In the genomic region with DNA sequence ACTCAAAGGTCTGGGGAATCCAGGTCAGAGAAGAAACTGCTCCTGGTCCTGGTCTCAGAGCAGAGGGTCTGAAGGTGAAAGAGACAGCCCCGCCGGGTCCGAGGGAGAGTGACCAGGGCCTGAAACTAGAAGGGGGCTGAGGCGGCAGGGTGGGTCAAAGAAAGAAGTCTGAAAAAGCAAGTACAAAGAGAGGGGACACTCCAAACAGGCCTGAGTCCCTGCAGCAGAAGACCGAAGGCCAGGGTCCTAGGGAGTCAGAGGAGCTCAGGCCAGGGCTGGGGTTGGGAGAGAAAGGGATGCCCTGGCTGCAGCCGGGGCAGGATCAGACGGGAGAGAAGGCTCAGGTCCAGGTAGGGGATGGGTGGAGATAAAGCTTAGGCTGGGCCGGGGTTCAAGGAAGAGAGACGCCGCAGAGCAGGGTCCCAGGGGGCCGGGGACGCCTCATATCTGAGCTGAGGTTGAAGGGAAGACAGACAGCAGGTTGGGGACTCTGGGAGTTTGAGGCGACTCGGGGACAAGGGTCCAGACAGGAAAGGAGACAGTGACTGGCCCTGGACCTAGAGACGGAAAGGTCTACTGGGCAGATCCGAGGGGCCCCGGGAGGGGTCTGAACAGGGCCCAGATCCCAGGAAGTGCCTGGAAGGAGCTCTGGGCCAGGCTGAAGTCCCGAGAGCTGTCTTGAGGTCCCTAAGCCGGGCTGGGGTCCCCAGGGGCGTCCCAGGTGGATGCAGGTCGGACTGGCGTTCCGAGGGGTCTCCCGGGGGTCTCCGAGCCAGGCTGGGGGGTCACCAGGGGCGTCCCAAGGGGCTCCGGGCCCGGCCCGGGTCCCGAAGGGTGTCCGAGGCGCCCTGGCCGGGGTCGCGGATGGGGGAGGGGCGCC, we compare ENCODE assay signal across 8 cellular contexts. TPM values are rescaled to one million over a fixed set of nuclear protein-coding genes. Genes with fewer than 3 reads are reported as not detected.
DNase-seq lines count a peak whose midpoint lies in the region; ATAC-seq and TF ChIP-seq lines count a peak whose summit lies in the region.

No MANE protein-coding gene starts in this region.

- H3K9me3 ChIP-seq in WERI-Rb-1 (ENCODE audit: severe bottlenecking) = peaks cover 13% of the 10 kb centered on the region

- ATAC-seq in GM19452 (IDR thresholded peaks at IDR 0.05; ENCODE audit: unreplicated experiment) = no peak

- H3K27ac ChIP-seq in WERI-Rb-1 = peak overlapping the region; percentile 91

- DNase-seq in activated CD4-positive, alpha-beta T cell treated with anti-CD3 and anti-CD28 coated beads for 4 hours = peak; percentile 10 to 16
- no peak for DNase-seq in activated CD4-positive, alpha-beta T cell treated with anti-CD3 and anti-CD28 coated beads for 48 hours
- DNase-seq in WERI-Rb-1 (no peak), fibroblast of mammary gland (ENCODE audit: low read depth) (no peak), retinal pigment epithelial cell (ENCODE audit: low read depth) (no peak), A172 (ENCODE audit: low spot score) (no peak)
- DNase-seq in stimulated activated CD4-positive, alpha-beta T cell treated with anti-CD3 and anti-CD28 coated beads, Interleukin-4, amount 100 ng/mL, for 24 hours = no peak

- peak overlapping the region; percentile 98 for H3K4me3 ChIP-seq in WERI-Rb-1 (ENCODE audit: low read depth, low read length)
- H3K4me3 ChIP-seq in fibroblast of mammary gland (ENCODE audit: control insufficient read depth, low read depth, low read length) = peak overlapping the region; percentile 80
- H3K4me3 ChIP-seq in retinal pigment epithelial cell (ENCODE audit: low read length) = peak overlapping the region; percentile 82

- peaks cover 30% of the 10 kb centered on the region for H3K36me3 ChIP-seq in WERI-Rb-1

- no peaks in the 10 kb centered on the region for H3K27me3 ChIP-seq in WERI-Rb-1 (ENCODE audit: insufficient read depth, low read depth, severe bottlenecking)

- TF ChIP-seq CTCF in WERI-Rb-1 (IDR thresholded peaks at IDR 0.05; ENCODE audit: low read depth, low read length) (no peak), fibroblast of mammary gland (conservative IDR thresholded peaks at IDR 0.05; ENCODE audit: control insufficient read depth, insufficient read depth, low read depth, low read length) (no peak), retinal pigment epithelial cell (conservative IDR thresholded peaks at IDR 0.05; ENCODE audit: low read depth, low read length) (no peak)

RNA-seq across cellular contexts. Expression of a gene that starts 0.8 kb away (rescaled TPM):
- 14.4 and 16.1 TPM in 2 replicates for total RNA-seq in A172 (2014; rRNA removed; shearing (Covaris generic))

RNA-seq across cellular contexts. Expression of a gene that starts 54.4 kb away (rescaled TPM):
- not detected in 2 replicates for total RNA-seq in A172 (2014; rRNA removed; shearing (Covaris generic))

Comparison
In these comparisons a context has a peak if more than half of its experiments do, and no peak if none do; other contexts are left out.
1. DNase-seq: peak in activated CD4-positive, alpha-beta T cell treated with anti-CD3 and anti-CD28 coated beads for 4 hours (2 of 2); none in activated CD4-positive, alpha-beta T cell treated with anti-CD3 and anti-CD28 coated beads for 48 hours (single experiment), WERI-Rb-1 (single experiment), fibroblast of mammary gland (single experiment), retinal pigment epithelial cell (single experiment), A172 (single experiment) and stimulated activated CD4-positive, alpha-beta T cell treated with anti-CD3 and anti-CD28 coated beads, Interleukin-4, amount 100 ng/mL, for 24 hours (single experiment).
2. Peak in every context shown above with its lines, with median percentiles within 50 percentile points of each other: H3K4me3 ChIP-seq.